Comparison of ENCODE assay signal across 8 cellular contexts in genomic region chr10:27505537-27505936, GRCh38. TPM values are rescaled to one million over a fixed set of nuclear protein-coding genes. Genes with fewer than 3 reads are reported as not detected.
DNase-seq lines count a peak whose midpoint lies in the region; ATAC-seq, FAIRE-seq and TF ChIP-seq lines count a peak whose summit lies in the region.
"Not testable (repeated sequence)": the region's sequence is repeated elsewhere in the genome, so short reads cannot be mapped to it uniquely, and the experiment has no call there.

No MANE protein-coding gene starts in this region.

- intact Hi-C loops in Caco-2 (cut with micrococcal nuclease; ENCODE audit: unreplicated experiment) = loop anchor here (2.0 to 10.0 kb wide), 3 partner anchors 35 to 261 kb away; partner anchors contain the start of gene ACBD5
- intact Hi-C loops in activated CD4-positive, alpha-beta memory T cell treated with anti-CD3 and anti-CD28 coated beads for 36 hours (cut with micrococcal nuclease) = loop anchor here (2.0 to 10.0 kb wide), 2 partner anchors 25 to 771 kb away; no protein-coding TSS in a partner anchor
- intact Hi-C loops in K562 (cut with micrococcal nuclease) = loop anchor here (2.0 kb wide), 1 partner anchor 21 kb away; no protein-coding TSS in a partner anchor
- intact Hi-C loops in gastrocnemius medialis (cut with DNase I; ENCODE audit: low total_unique reads) = loop anchor here (2.0 to 10.0 kb wide), 4 partner anchors 263 to 1027 kb away; partner anchors contain the start of genes ABI1, MASTL, WAC and YME1L1
- intact Hi-C loops in vagina (cut with DNase I) = not testable (repeated sequence)

- ATAC-seq in K562, gastrocnemius medialis: not testable (repeated sequence)

- CTCF ChIA-PET in Caco-2 (lab: Charles Lee) = not testable (repeated sequence)
- CTCF ChIA-PET in activated CD4-positive, alpha-beta memory T cell treated with anti-CD3 and anti-CD28 coated beads for 36 hours (lab: Charles Lee) = interaction anchor here (0.9 to 1.9 kb wide), 3 partner anchors 8 to 152 kb away, joined by 3 to 8 read pairs (median 4); no protein-coding TSS in a partner anchor
- CTCF ChIA-PET in K562 (lab: Yijun Ruan, JAX; ENCODE audit: low intra/inter-chr PET ratio) = interaction anchor here (0.8 kb wide), 1 partner anchor 151 kb away, joined by 3 read pairs; no protein-coding TSS in a partner anchor

- not testable (repeated sequence) for TF ChIP-seq RAD21 in K562 (CRISPR knock-in tag; conservative IDR thresholded peaks at IDR 0.05 in 1 of 2, IDR thresholded peaks at IDR 0.05 in 1 of 2)

- H3K9me3 Mint-ChIP-seq in Caco-2 (ENCODE audit: unreplicated experiment); activated CD4-positive, alpha-beta memory T cell treated with anti-CD3 and anti-CD28 coated beads for 36 hours: not testable (repeated sequence)

- not testable (repeated sequence) for H3K4me3 ChIP-seq in Caco-2 (ENCODE audit: low read depth, low read length); K562
- H3K4me3 ChIP-seq in MG63 (peak overlapping the region; percentile 88), fibroblast of mammary gland (ENCODE audit: control insufficient read depth, low read depth, low read length) (peak overlapping the region; percentile 5), muscle layer of duodenum (ENCODE audit: low read depth in 1 of 2, low read length in 2 of 2) (peak overlapping the region; percentile 22 to 79), gastrocnemius medialis (peak overlapping the region; percentile 84 to 91 (median 88)), vagina (peak overlapping the region; percentile 62 to 77)

- H3K36me3 ChIP-seq in Caco-2 (ENCODE audit: control insufficient read depth, insufficient read depth, low read length); gastrocnemius medialis; vagina: not testable (repeated sequence)
- H3K36me3 ChIP-seq in MG63 (peaks cover 28% of the 10 kb centered on the region), K562 (ENCODE audit: control insufficient read depth, insufficient read depth, low read length) (peaks cover 27% of the 10 kb centered on the region), muscle layer of duodenum (ENCODE audit: control insufficient read depth in 1 of 2, insufficient read depth in 2 of 2, low read length in 2 of 2) (peaks cover 3 to 10% of the 10 kb centered on the region in 2 donors)

- not testable (repeated sequence) for H4K20me1 ChIP-seq in K562 (replicated peaks; ENCODE audit: control insufficient read depth, insufficient read depth, low read length)

- H3K9ac ChIP-seq in K562 (ENCODE audit: insufficient read depth in 1 of 2, low read depth in 2 of 2, low read length in 2 of 2) = peak overlapping the region; percentile 68 to 80; a peak in 2 of 4 replicates

- H3K4me2 ChIP-seq in K562 (ENCODE audit: insufficient read depth, low read length) = peak overlapping the region; percentile 74

- H3K9me1 ChIP-seq in K562 (ENCODE audit: control insufficient read depth, insufficient read depth, low read length) = not testable (repeated sequence)

- not testable (repeated sequence) for H3K27me3 Mint-ChIP-seq in Caco-2 (ENCODE audit: insufficient read depth, unreplicated experiment); activated CD4-positive, alpha-beta memory T cell treated with anti-CD3 and anti-CD28 coated beads for 36 hours

- BruUV-seq in Caco-2 (replicated peaks; lab: Mats Ljungman, UMichigan); K562 (replicated peaks; lab: Mats Ljungman, UMichigan): not testable (repeated sequence)

- in situ Hi-C loops in K562 (cut with MboI) = not testable (repeated sequence)
- in situ Hi-C loops in gastrocnemius medialis (cut with MboI; ENCODE audit: low sequenced_read_pairs in 4 of 4) = loop anchor here in 3 of 4 donors (10.0 to 25.0 kb wide), 3 partner anchors 261 to 271 kb away; partner anchors contain the start of gene ACBD5 (in 2 of the 3)

- not testable (repeated sequence) for FAIRE-seq in K562 (lab: Jason Lieb, UNC)

- H3K36me3 Mint-ChIP-seq in Caco-2 (ENCODE audit: insufficient read depth, unreplicated experiment) = peaks cover 30% of the 10 kb centered on the region
- H3K36me3 Mint-ChIP-seq in activated CD4-positive, alpha-beta memory T cell treated with anti-CD3 and anti-CD28 coated beads for 36 hours = peaks cover 15% of the 10 kb centered on the region

- not testable (repeated sequence) for TF ChIP-seq CTCF in Caco-2 (IDR thresholded peaks at IDR 0.05; ENCODE audit: insufficient read depth in 1 of 2, low read depth in 1 of 2, low read length in 1 of 2, severe bottlenecking in 1 of 2, unreplicated experiment in 1 of 2); K562 (IDR thresholded peaks at IDR 0.05 in 2 of 3, conservative IDR thresholded peaks at IDR 0.05 in 1 of 3; ENCODE audit: insufficient read depth in 2 of 3, low read depth in 1 of 3, low read length in 3 of 3); fibroblast of mammary gland (conservative IDR thresholded peaks at IDR 0.05; ENCODE audit: control insufficient read depth, insufficient read depth, low read depth, low read length); gastrocnemius medialis (IDR thresholded peaks at IDR 0.05 in 4 of 5, conservative IDR thresholded peaks at IDR 0.05 in 1 of 5); vagina (IDR thresholded peaks at IDR 0.05)

- not testable (repeated sequence) for H3K27ac Mint-ChIP-seq in Caco-2 (ENCODE audit: unreplicated experiment); activated CD4-positive, alpha-beta memory T cell treated with anti-CD3 and anti-CD28 coated beads for 36 hours

- POLR2A ChIA-PET in Caco-2 (lab: Charles Lee); activated CD4-positive, alpha-beta memory T cell treated with anti-CD3 and anti-CD28 coated beads for 36 hours (lab: Charles Lee): not testable (repeated sequence)
- POLR2A ChIA-PET in K562 (lab: Yijun Ruan, JAX) = interaction anchor here (0.6 to 2.8 kb wide), 4 partner anchors 8 to 377 kb away, joined by 3 to 10 read pairs (median 5); no protein-coding TSS in a partner anchor

- peaks cover 13% of the 10 kb centered on the region; the same call in 1 of the 2 replicates for H3K4me1 ChIP-seq in Caco-2
- peaks cover 11 to 13% of the 10 kb centered on the region in 2 experiments; a peak in 3 of 5 replicates for H3K4me1 ChIP-seq in K562 (replicated peaks in 1 of 2; ENCODE audit: control insufficient read depth in 2 of 2, insufficient read depth in 2 of 2, low read length in 2 of 2)
- peaks cover 0 to 26% of the 10 kb centered on the region in 2 donors for H3K4me1 ChIP-seq in muscle layer of duodenum (ENCODE audit: control insufficient read depth in 1 of 2, insufficient read depth in 2 of 2, low read length in 2 of 2)
- H3K4me1 ChIP-seq in gastrocnemius medialis = peaks cover 24 to 30% of the 10 kb centered on the region in 2 donors
- peaks cover 57% of the 10 kb centered on the region for H3K4me1 ChIP-seq in vagina

- not testable (repeated sequence) for H3K9me3 ChIP-seq in Caco-2; MG63; K562 (replicated peaks; ENCODE audit: control insufficient read depth, insufficient read depth, low read depth, low read length); muscle layer of duodenum (ENCODE audit: control insufficient read depth in 1 of 2, low read length in 2 of 2); gastrocnemius medialis; vagina

- 29% methylated on average over 13 of the region's 15 CpGs for WGBS in K562 (ENCODE audit: insufficient coverage, low coverage, missing lambda C conversion rate)

- peak overlapping the region; percentile 95 for H3K4me3 Mint-ChIP-seq in Caco-2 (ENCODE audit: unreplicated experiment)
- H3K4me3 Mint-ChIP-seq in activated CD4-positive, alpha-beta memory T cell treated with anti-CD3 and anti-CD28 coated beads for 36 hours = peak overlapping the region; percentile 46

- not testable (repeated sequence) for H2AFZ ChIP-seq in K562 (ENCODE audit: low read depth, low read length)

- not testable (repeated sequence) for TF ChIP-seq POLR2A in K562 (conservative IDR thresholded peaks at IDR 0.05); gastrocnemius medialis (IDR thresholded peaks at IDR 0.05); vagina (IDR thresholded peaks at IDR 0.05)

- not testable (repeated sequence) for H3K27me3 ChIP-seq in Caco-2 (replicated peaks; ENCODE audit: control insufficient read depth, insufficient read depth, low read length); MG63; K562 (ENCODE audit: control insufficient read depth in 2 of 2, insufficient read depth in 2 of 2, low read length in 2 of 2); muscle layer of duodenum (ENCODE audit: low read depth, low read length); gastrocnemius medialis; vagina

- TF ChIP-seq EP300 in K562 (IDR thresholded peaks at IDR 0.05; ENCODE audit: low read length) = not testable (repeated sequence)

- peaks cover 15% of the 10 kb centered on the region for H3K4me1 Mint-ChIP-seq in Caco-2 (ENCODE audit: low read depth, unreplicated experiment)
- peaks cover 62% of the 10 kb centered on the region for H3K4me1 Mint-ChIP-seq in activated CD4-positive, alpha-beta memory T cell treated with anti-CD3 and anti-CD28 coated beads for 36 hours (ENCODE audit: low read depth)

- H3K79me2 ChIP-seq in K562 (ENCODE audit: control insufficient read depth, insufficient read depth, low read length) = peaks cover 65% of the 10 kb centered on the region

- DNase-seq in Caco-2; MG63; activated CD4-positive, alpha-beta memory T cell treated with anti-CD3 and anti-CD28 coated beads for 36 hours; K562 (ENCODE audit: extremely low read depth in 1 of 4, low spot score in 3 of 4); fibroblast of mammary gland (ENCODE audit: low read depth); gastrocnemius medialis; vagina (ENCODE audit: extremely low spot score in 2 of 2): not testable (repeated sequence)

- not testable (repeated sequence) for H3K27ac ChIP-seq in K562 (ENCODE audit: extremely low read depth, low read depth, low read length); muscle layer of duodenum (ENCODE audit: low read length); vagina
- H3K27ac ChIP-seq in gastrocnemius medialis = peak overlapping the region; percentile 90 to 95 (median 93)

RNA-seq across cellular contexts. Expression of gene RAB18, which starts 1.4 kb away (rescaled TPM):
- total RNA-seq in Caco-2 (2022) (154 and 164 TPM in 2 replicates), K562 (2014; rRNA removed) (10.5 and 11.2 TPM in 2 replicates), K562 (2014; rRNA removed; fragmentation: Illumina TruSeq; extraction: Trizol) (35.9 and 42.1 TPM in 2 replicates), K562 (2015; rRNA removed; fragmentation: Illumina TruSeq; extraction: Trizol) (23.5 and 30.0 TPM in 2 replicates), K562 (2021) (32.5 and 37.4 TPM in 2 replicates), gastrocnemius medialis (10 to 100 TPM; 46.0 to 51.6 (median 47.1) TPM), vagina (34.9 TPM)
- 41.3 and 61.0 TPM in 2 replicates for total RNA-seq in MG63 (2014; rRNA removed; shearing (Covaris generic); ENCODE audit: low replicate concordance)
- 10 to 100 TPM; 51.7 to 54.0 TPM for total RNA-seq in activated CD4-positive, alpha-beta memory T cell treated with anti-CD3 and anti-CD28 coated beads for 36 hours
- 28.2 and 92.9 TPM in 2 replicates for total RNA-seq in K562 (2011; cell fraction: chromatin; rRNA removed; ENCODE audit: low replicate concordance)
- total RNA-seq in K562 (2011; cell fraction: nucleolus; rRNA removed) = 12.0 and 14.6 TPM in 2 replicates
- 50.4 and 96.9 TPM in 2 replicates for total RNA-seq in K562 (2011; cell fraction: nucleoplasm; rRNA removed)
- polyA plus RNA-seq in K562 (2011; rRNA removed) (29.5 and 41.0 TPM in 2 replicates), K562 (2014; fragmentation: Illumina TruSeq; extraction: Trizol) (19.6 and 21.4 TPM in 2 replicates), K562 (2014; fragmentation: Nextera tagmentation; extraction: Ambion mirVana) (10 to 100 TPM; 38.6 to 46.3 TPM), K562 (2014; rRNA removed) (21.8 and 22.7 TPM in 2 replicates)
- 4.5 and 9.8 TPM in 2 replicates for polyA plus RNA-seq in K562 (2011; cell fraction: cytosol; rRNA removed)
- polyA plus RNA-seq in K562 (2011; cell fraction: nucleus; rRNA removed) = 14.9 and 40.7 TPM in 2 replicates
- polyA plus RNA-seq in K562 (2012) = 23.9 and 29.4 TPM in 2 replicates
- 27.8 and 27.9 TPM in 2 replicates for polyA minus RNA-seq in K562 (2011; rRNA and poly(A)+ RNA removed)
- 6.9 and 13.0 TPM in 2 replicates for polyA minus RNA-seq in K562 (2011; cell fraction: cytosol; rRNA and poly(A)+ RNA removed)
- 19.4 and 34.5 TPM in 2 replicates for polyA minus RNA-seq in K562 (2011; cell fraction: nucleus; rRNA and poly(A)+ RNA removed)
